Comparison of ENCODE assay signal across 3 cellular contexts in genomic region chr10:104299031-104299904, GRCh38.
A peak's percentile ranks its signal among the peaks of the same experiment; 100 is the strongest.
TF ChIP-seq lines count a peak whose summit lies in the region.

No MANE protein-coding gene starts in this region.

TF ChIP-seq in SK-N-SH, 30 proteins besides CTCF, POLR2A, EP300 and RAD21:
- TF ChIP-seq SIN3A (IDR thresholded peaks at IDR 0.05; ENCODE audit: borderline replicate concordance, low read depth, low read length) (no peak), GATA2 (CRISPR knock-in tag; IDR thresholded peaks at IDR 0.05) (0 out of 2 replicates have a peak, but pooled peaks have one; percentile 37)

TF ChIP-seq in SK-N-SH treated with all-trans-retinoic acid at 6 μM for 48 hours, 23 proteins besides CTCF, POLR2A, EP300 and RAD21:
- no peak for TF ChIP-seq ZFP3 (CRISPR knock-in tag; IDR thresholded peaks at IDR 0.05)
- no peak for TF ChIP-seq CREB5 (CRISPR knock-in tag; IDR thresholded peaks at IDR 0.05; ENCODE audit: low read depth)
- no peak for TF ChIP-seq TSHZ2 (CRISPR knock-in tag; IDR thresholded peaks at IDR 0.05)
- no peak for TF ChIP-seq RARB (CRISPR knock-in tag; IDR thresholded peaks at IDR 0.05)
- no peak for TF ChIP-seq ZFP30 (CRISPR knock-in tag; IDR thresholded peaks at IDR 0.05)
- TF ChIP-seq, protein P1, sequence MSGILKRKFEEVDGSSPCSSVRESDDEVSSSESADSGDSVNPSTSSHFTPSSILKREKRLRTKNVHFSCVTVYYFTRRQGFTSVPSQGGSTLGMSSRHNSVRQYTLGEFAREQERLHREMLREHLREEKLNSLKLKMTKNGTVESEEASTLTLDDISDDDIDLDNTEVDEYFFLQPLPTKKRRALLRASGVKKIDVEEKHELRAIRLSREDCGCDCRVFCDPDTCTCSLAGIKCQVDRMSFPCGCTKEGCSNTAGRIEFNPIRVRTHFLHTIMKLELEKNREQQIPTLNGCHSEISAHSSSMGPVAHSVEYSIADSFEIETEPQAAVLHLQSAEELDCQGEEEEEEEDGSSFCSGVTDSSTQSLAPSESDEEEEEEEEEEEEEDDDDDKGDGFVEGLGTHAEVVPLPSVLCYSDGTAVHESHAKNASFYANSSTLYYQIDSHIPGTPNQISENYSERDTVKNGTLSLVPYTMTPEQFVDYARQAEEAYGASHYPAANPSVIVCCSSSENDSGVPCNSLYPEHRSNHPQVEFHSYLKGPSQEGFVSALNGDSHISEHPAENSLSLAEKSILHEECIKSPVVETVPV (CRISPR knock-in tag; IDR thresholded peaks at IDR 0.05): no peak
- no peak for TF ChIP-seq ZNF70 (CRISPR knock-in tag; IDR thresholded peaks at IDR 0.05)
- TF ChIP-seq PATZ1 (CRISPR knock-in tag; IDR thresholded peaks at IDR 0.05; ENCODE audit: borderline replicate concordance): no peak
- no peak for TF ChIP-seq BACH2 (CRISPR knock-in tag; IDR thresholded peaks at IDR 0.05; ENCODE audit: borderline replicate concordance)
- TF ChIP-seq GLIS3 (CRISPR knock-in tag; IDR thresholded peaks at IDR 0.05): no peak
- no peak for TF ChIP-seq ZNF8 (CRISPR knock-in tag; IDR thresholded peaks at IDR 0.05)
- no peak for TF ChIP-seq ARNTL (CRISPR knock-in tag; IDR thresholded peaks at IDR 0.05; ENCODE audit: borderline replicate concordance, low read depth)
TF ChIP-seq in SK-N-SH treated with all-trans-retinoic acid at 6 μM for 48 hours: peak in this region for 0.

TF ChIP-seq in endothelial cell of umbilical vein, 7 proteins besides CTCF, POLR2A, EP300 and RAD21:
- TF ChIP-seq GATA2 (IDR thresholded peaks at IDR 0.05; ENCODE audit: insufficient read depth, insufficient read length, low read depth, low read length) (peak; percentile 39), FOS (IDR thresholded peaks at IDR 0.05; ENCODE audit: borderline replicate concordance, insufficient read depth, low read length) (no peak)
